Comparison of ENCODE assay signal across 14 cellular contexts in genomic region chr20:43365691-43366090, GRCh38.
A peak's percentile ranks its signal among the peaks of the same experiment; 100 is the strongest.
DNase-seq lines count a peak whose midpoint lies in the region; ATAC-seq and TF ChIP-seq lines count a peak whose summit lies in the region.
"Had no signal": no experiment of that assay in that cellular context is flagged by ENCODE, and none has a peak within 500 bp of the region (broad histone marks: within the 10 kb centered on the region; RNA-seq: fewer than 3 reads in every experiment).

No MANE protein-coding gene starts in this region.

- peak overlapping the region; percentile 8 for H2AFZ ChIP-seq in trophoblast cell (ENCODE audit: insufficient read depth, low read length, poor library complexity)
- H2AFZ ChIP-seq: GM23338 had no signal

- peak overlapping the region; percentile 27 for H3K4me3 ChIP-seq in trophoblast cell (ENCODE audit: low read depth, low read length)
- H3K4me3 ChIP-seq: GM23338 had no signal

- H3K4me3 Mint-ChIP-seq in endothelial cell (ENCODE audit: unreplicated experiment) (peak overlapping the region; percentile 65), nephron progenitor cell (no peak overlapping the region)
- H3K4me3 Mint-ChIP-seq: CD4-positive, alpha-beta memory T cell; GM23338; H9 had no signal

- no peak for ATAC-seq in GM21786 (IDR thresholded peaks at IDR 0.05; ENCODE audit: unreplicated experiment)
- ATAC-seq: GM23338, HCT116 had no signal

- H3K27ac Mint-ChIP-seq in endothelial cell (ENCODE audit: unreplicated experiment) (no peak overlapping the region), nephron progenitor cell (no peak overlapping the region)
- H3K27ac Mint-ChIP-seq: CD4-positive, alpha-beta memory T cell; GM23338 had no signal

- peaks cover 13% of the 10 kb centered on the region for H3K27me3 Mint-ChIP-seq in endothelial cell (ENCODE audit: unreplicated experiment)
- peaks cover 5% of the 10 kb centered on the region for H3K27me3 Mint-ChIP-seq in nephron progenitor cell (ENCODE audit: low read depth, poor library complexity)

- H3K27me3 ChIP-seq in trophoblast cell (ENCODE audit: insufficient read depth, low read length) = no peaks in the 10 kb centered on the region

- no peak overlapping the region for H2AK5ac ChIP-seq in trophoblast cell (ENCODE audit: low read length)

- H2BK12ac ChIP-seq in trophoblast cell (ENCODE audit: low read length) = no peak overlapping the region

- TF ChIP-seq CTCF in endothelial cell (IDR thresholded peaks at IDR 0.05; ENCODE audit: unreplicated experiment) (no peak), nephron progenitor cell (IDR thresholded peaks at IDR 0.05) (no peak)

- no peaks in the 10 kb centered on the region for H3K79me2 ChIP-seq in trophoblast cell (ENCODE audit: control insufficient read depth, insufficient read depth, low read length, poor library complexity)

- no peak overlapping the region for H3K23ac ChIP-seq in trophoblast cell (ENCODE audit: low read length)

- no peaks in the 10 kb centered on the region for H3K79me1 ChIP-seq in trophoblast cell (ENCODE audit: low read length)

- peaks cover 6% of the 10 kb centered on the region in 2 experiments for H3K4me1 ChIP-seq in trophoblast cell (ENCODE audit: control insufficient read depth in 1 of 2, insufficient read depth in 2 of 2, low read length in 2 of 2)

- no CpG with 5 or more reads among the region's 10 CpGs for WGBS in trophoblast cell (ENCODE audit: extremely low coverage, insufficient coverage, insufficient read length)

- H3K4me1 Mint-ChIP-seq in endothelial cell (ENCODE audit: unreplicated experiment) (no peaks in the 10 kb centered on the region), nephron progenitor cell (peaks cover 12% of the 10 kb centered on the region)
- H3K4me1 Mint-ChIP-seq: CD4-positive, alpha-beta memory T cell; GM23338 had no signal

- no peak overlapping the region for H4K8ac ChIP-seq in trophoblast cell (ENCODE audit: low read depth, low read length)

- H3K9me3 ChIP-seq in trophoblast cell (ENCODE audit: insufficient read depth, low read depth, low read length) = no peaks in the 10 kb centered on the region

- H3K36me3 ChIP-seq in trophoblast cell (ENCODE audit: control insufficient read depth in 1 of 2, insufficient read depth in 2 of 2, low read length in 2 of 2) = no peaks in the 10 kb centered on the region

- H4K12ac ChIP-seq in trophoblast cell (ENCODE audit: low read depth, low read length) = no peak overlapping the region

- no peak overlapping the region for H3K27ac ChIP-seq in trophoblast cell (ENCODE audit: low read depth, low read length)

- H3K9me3 Mint-ChIP-seq in endothelial cell (ENCODE audit: unreplicated experiment) (peaks cover 40% of the 10 kb centered on the region), nephron progenitor cell (peaks cover 3% of the 10 kb centered on the region)
- H3K9me3 Mint-ChIP-seq: H9 had no signal

- H3K4ac ChIP-seq in trophoblast cell (ENCODE audit: low read depth, low read length) = no peak overlapping the region

- H3K9ac ChIP-seq in trophoblast cell (ENCODE audit: low read length) = no peak overlapping the region

- H4K91ac ChIP-seq in trophoblast cell (ENCODE audit: low read depth, low read length) = no peak overlapping the region

- no peak overlapping the region for H2BK120ac ChIP-seq in trophoblast cell (ENCODE audit: insufficient read depth, low read length, poor library complexity)

- H2BK5ac ChIP-seq in trophoblast cell (ENCODE audit: low read depth, low read length, poor library complexity) = no peak overlapping the region

- H3K36me3 Mint-ChIP-seq in endothelial cell (ENCODE audit: low read depth, unreplicated experiment) (peaks cover 13% of the 10 kb centered on the region), nephron progenitor cell (ENCODE audit: low read depth) (no peaks in the 10 kb centered on the region)
- H3K36me3 Mint-ChIP-seq: CD4-positive, alpha-beta memory T cell had no signal

- H3K18ac ChIP-seq in trophoblast cell (ENCODE audit: low read length) = no peak overlapping the region

- no peak overlapping the region for H3K4me2 ChIP-seq in trophoblast cell (ENCODE audit: low read length)
- H3K4me2 ChIP-seq: GM23338 had no signal

- H3K14ac ChIP-seq in trophoblast cell (ENCODE audit: low read length) = no peak overlapping the region

- DNase-seq in endothelial cell (ENCODE audit: low spot score) (no peak), nephron progenitor cell (peak; percentile 13), trophoblast cell (no peak), NCI-H2196 treated with DMSO at 0.1 percent for 48 hours (lab: John Stamatoyannopoulos, UW; ENCODE audit: unreplicated experiment) (no peak)
- DNase-seq in activated naive CD4-positive, alpha-beta T cell treated with anti-CD3 and anti-CD28 coated beads, Interleukin-2, amount 50 U/mL, for 16 hours = no peak
- DNase-seq: C1 segment of cervical spinal cord; Calu3; CD4-positive, alpha-beta memory T cell; COR-L47; DND-41; H9 had no signal
